Comparison of ENCODE assay signal across 8 cellular contexts in genomic region chr2:74482801-74483674, GRCh38. TPM values are rescaled to one million over a fixed set of nuclear protein-coding genes. Genes with fewer than 3 reads are reported as not detected.
A peak's percentile ranks its signal among the peaks of the same experiment; 100 is the strongest.
DNase-seq lines count a peak whose midpoint lies in the region; ATAC-seq and TF ChIP-seq lines count a peak whose summit lies in the region.

Gene CCDC142, minus strand, starts transcription at chr2:74482998. Its CDS starts 161 bp downstream, at chr2:74482837.
Gene TTC31, plus strand, starts transcription at chr2:74483081. Its CDS starts 15 bp downstream, at chr2:74483096.

- DNase-seq in GM12865 (ENCODE audit: low read depth), result peak; percentile 96
- DNase-seq in NCI-H1105 (lab: John Stamatoyannopoulos, UW), result peak; percentile 89
- peak; percentile 91 for DNase-seq in activated naive CD8-positive, alpha-beta T cell treated with anti-CD3 and anti-CD28 coated beads, Interleukin-2, amount 10 ng/mL, durations not matched to agents 7 days and 5 days
- peak; percentile 97 for DNase-seq in cardiac muscle cell (ENCODE audit: low read depth in 1 of 2, low spot score in 1 of 2)
- peak; percentile 98 for DNase-seq in pons (ENCODE audit: low spot score)
- DNase-seq in type B pancreatic cell (ENCODE audit: extremely low spot score, unreplicated experiment), result peak; percentile 92

- no peaks in the 10 kb centered on the region for H3K27me3 ChIP-seq in SU-DHL-6 (ENCODE audit: low read length)
- H3K27me3 ChIP-seq in cardiac muscle cell, result no peaks in the 10 kb centered on the region

- H3K9me3 Mint-ChIP-seq in activated naive CD8-positive, alpha-beta T cell treated with anti-CD3 and anti-CD28 coated beads, Interleukin-2, amount 10 ng/mL, durations not matched to agents 7 days and 5 days, result no peaks in the 10 kb centered on the region
- no peaks in the 10 kb centered on the region for H3K9me3 Mint-ChIP-seq in type B pancreatic cell

- H3K36me3 ChIP-seq in SU-DHL-6 (ENCODE audit: low read length) (peaks cover 4% of the 10 kb centered on the region; the same call in 1 of the 2 replicates), cardiac muscle cell (peaks cover 2% of the 10 kb centered on the region)

- peaks cover 26% of the 10 kb centered on the region for H3K79me2 ChIP-seq in SU-DHL-6 (ENCODE audit: insufficient read depth, low read length)

- H3K27ac ChIP-seq in SU-DHL-6 (ENCODE audit: low read depth, low read length), result peak within 1 kb of the TSS; percentile 80
- H3K27ac ChIP-seq in cardiac muscle cell, result peak within 1 kb of the TSS; percentile 81

- H3K9me3 ChIP-seq in SU-DHL-6 (ENCODE audit: insufficient read depth, low read length) (no peaks in the 10 kb centered on the region), cardiac muscle cell (ENCODE audit: low read depth) (no peaks in the 10 kb centered on the region)

- H3F3A ChIP-seq in SU-DHL-6 (ENCODE audit: insufficient read depth), result no peaks in the 10 kb centered on the region

- no peaks in the 10 kb centered on the region for H3K27me3 Mint-ChIP-seq in activated naive CD8-positive, alpha-beta T cell treated with anti-CD3 and anti-CD28 coated beads, Interleukin-2, amount 10 ng/mL, durations not matched to agents 7 days and 5 days
- H3K27me3 Mint-ChIP-seq in type B pancreatic cell, result no peaks in the 10 kb centered on the region

- H3K4me2 ChIP-seq in SU-DHL-6 (ENCODE audit: low read depth, low read length, poor library complexity, severe bottlenecking), result peak within 1 kb of the TSS; percentile 89

- peak within 1 kb of the TSS; percentile 99 for H3K27ac Mint-ChIP-seq in activated naive CD8-positive, alpha-beta T cell treated with anti-CD3 and anti-CD28 coated beads, Interleukin-2, amount 10 ng/mL, durations not matched to agents 7 days and 5 days
- H3K27ac Mint-ChIP-seq in type B pancreatic cell, result peak within 1 kb of the TSS; percentile 98

- peak within 1 kb of the TSS; percentile 84 for H3K9ac ChIP-seq in SU-DHL-6 (ENCODE audit: low read length)

- H3K4me3 ChIP-seq in GM12865 (ENCODE audit: low read depth, low read length) (peak within 1 kb of the TSS; percentile 90), SU-DHL-6 (ENCODE audit: insufficient read depth, low read length, poor library complexity, severe bottlenecking) (peak within 1 kb of the TSS; percentile 96), cardiac muscle cell (peak within 1 kb of the TSS; percentile 90)

- no peaks in the 10 kb centered on the region for H3K9me2 ChIP-seq in SU-DHL-6 (replicated peaks; ENCODE audit: insufficient read depth, low read length)

- peak within 1 kb of the TSS; percentile 99 for H3K4me3 Mint-ChIP-seq in activated naive CD8-positive, alpha-beta T cell treated with anti-CD3 and anti-CD28 coated beads, Interleukin-2, amount 10 ng/mL, durations not matched to agents 7 days and 5 days
- peak within 1 kb of the TSS; percentile 100 for H3K4me3 Mint-ChIP-seq in type B pancreatic cell

- peak; percentile 95 for TF ChIP-seq CTCF in GM12865 (IDR thresholded peaks at IDR 0.05; ENCODE audit: insufficient read depth, low read depth, low read length, missing control alignments)
- TF ChIP-seq CTCF in SU-DHL-6 (IDR thresholded peaks at IDR 0.05; ENCODE audit: insufficient read depth, low read length, poor library complexity, severe bottlenecking), result peak; percentile 82
- peak; percentile 93 for TF ChIP-seq CTCF in cardiac muscle cell (IDR thresholded peaks at IDR 0.05; ENCODE audit: low read depth, low read length)
- peak; percentile 95 for TF ChIP-seq CTCF in type B pancreatic cell (conservative IDR thresholded peaks at IDR 0.05)

- H3K4me1 Mint-ChIP-seq in activated naive CD8-positive, alpha-beta T cell treated with anti-CD3 and anti-CD28 coated beads, Interleukin-2, amount 10 ng/mL, durations not matched to agents 7 days and 5 days, result peaks cover 30% of the 10 kb centered on the region
- H3K4me1 Mint-ChIP-seq in type B pancreatic cell (ENCODE audit: unreplicated experiment), result peaks cover 21% of the 10 kb centered on the region

- H3K4me1 ChIP-seq in cardiac muscle cell (ENCODE audit: low read depth), result peaks cover 7% of the 10 kb centered on the region

- POLR2A ChIA-PET in activated naive CD8-positive, alpha-beta T cell treated with anti-CD3 and anti-CD28 coated beads, Interleukin-2, amount 10 ng/mL, durations not matched to agents 7 days and 5 days (lab: Charles Lee), result interaction anchor here (0.9 to 4.2 kb wide), 16 partner anchors 9 to 104 kb away, joined by 3 to 61 read pairs (median 12); partner anchors contain the start of genes AUP1, C2orf81, HTRA2 and INO80B

- peak; percentile 87 for ATAC-seq in HG02623 (IDR thresholded peaks at IDR 0.05; ENCODE audit: unreplicated experiment)
- ATAC-seq in activated naive CD8-positive, alpha-beta T cell treated with anti-CD3 and anti-CD28 coated beads, Interleukin-2, amount 10 ng/mL, durations not matched to agents 7 days and 5 days (ENCODE audit: low read depth), result peak; percentile 93

- no peaks in the 10 kb centered on the region for H4K20me1 ChIP-seq in SU-DHL-6 (ENCODE audit: low read depth, low read length)

- peak within 1 kb of the TSS; percentile 84 for H2AFZ ChIP-seq in SU-DHL-6 (ENCODE audit: low read depth, low read length, severe bottlenecking)

- peaks cover 12% of the 10 kb centered on the region for H3K36me3 Mint-ChIP-seq in activated naive CD8-positive, alpha-beta T cell treated with anti-CD3 and anti-CD28 coated beads, Interleukin-2, amount 10 ng/mL, durations not matched to agents 7 days and 5 days
- peaks cover 12% of the 10 kb centered on the region for H3K36me3 Mint-ChIP-seq in type B pancreatic cell

RNA-seq across cellular contexts. Expression of gene CCDC142, which starts in this region (rescaled TPM):
- total RNA-seq in activated naive CD8-positive, alpha-beta T cell treated with anti-CD3 and anti-CD28 coated beads, Interleukin-2, amount 10 ng/mL, durations not matched to agents 7 days and 5 days, result 10 to 100 TPM; 36.8 to 37.1 TPM
- 18.1 and 33.5 TPM in 2 replicates for total RNA-seq in cardiac muscle cell
- 16.8 and 23.4 TPM in 2 replicates for polyA plus RNA-seq in cardiac muscle cell
- total RNA-seq in type B pancreatic cell (ENCODE audit: low replicate concordance), result 18.0 and 30.1 TPM in 2 replicates

RNA-seq across cellular contexts. Expression of gene TTC31, which starts in this region (rescaled TPM):
- total RNA-seq in activated naive CD8-positive, alpha-beta T cell treated with anti-CD3 and anti-CD28 coated beads, Interleukin-2, amount 10 ng/mL, durations not matched to agents 7 days and 5 days, result 10 to 100 TPM; 44.1 to 46.2 TPM
- 16.8 and 32.9 TPM in 2 replicates for total RNA-seq in cardiac muscle cell
- 23.0 and 29.1 TPM in 2 replicates for polyA plus RNA-seq in cardiac muscle cell
- total RNA-seq in type B pancreatic cell (ENCODE audit: low replicate concordance), result 21.1 and 27.5 TPM in 2 replicates

Comparison
In these comparisons a context has a peak if more than half of its experiments do, and no peak if none do; other contexts are left out.
1. Peak in every context shown above with its lines: DNase-seq, ATAC-seq, H3K4me3 ChIP-seq and H3K27ac ChIP-seq.